Comparison of ENCODE assay signal across 9 cellular contexts in genomic region chr17:48055531-48056245, GRCh38. TPM values are rescaled to one million over a fixed set of nuclear protein-coding genes. Genes with fewer than 3 reads are reported as not detected.
A peak's percentile ranks its signal among the peaks of the same experiment; 100 is the strongest.
DNase-seq lines count a peak whose midpoint lies in the region; ATAC-seq, FAIRE-seq and TF ChIP-seq lines count a peak whose summit lies in the region.
"Had no signal": no experiment of that assay in that cellular context is flagged by ENCODE, and none has a peak within 500 bp of the region (broad histone marks: within the 10 kb centered on the region; RNA-seq: fewer than 3 reads in every experiment).

No MANE protein-coding gene starts in this region.

- peak; percentile 92 for FAIRE-seq in GM19239 (lab: Jason Lieb, UNC)

- peak overlapping the region; percentile 25 to 81 (median 53); a peak in 20 of 22 replicates for H3K27ac ChIP-seq in BLaER1 treated with 17β-estradiol and CSF1 and Interleukin-3, amounts not matched to agents 10 nM and 100 nM
- H3K27ac ChIP-seq: SJCRH30 had no signal

- no peak overlapping the region for H3K4me3 Mint-ChIP-seq in effector memory CD8-positive, alpha-beta T cell

- H3K9me3 ChIP-seq in BLaER1 treated with 17β-estradiol and CSF1 and Interleukin-3, amounts not matched to agents 10 nM and 100 nM (replicated peaks in 1 of 11): no peaks in the 10 kb centered on the region
- H3K9me3 ChIP-seq: SJCRH30 had no signal

- H3K36me3 ChIP-seq in BLaER1 treated with 17β-estradiol and CSF1 and Interleukin-3, amounts not matched to agents 10 nM and 100 nM: peaks cover 86 to 99% (median 96%) of the 10 kb centered on the region in 11 experiments

- H3K27me3 Mint-ChIP-seq in effector memory CD8-positive, alpha-beta T cell: no peaks in the 10 kb centered on the region

- DNase-seq in GM19239 (ENCODE audit: insufficient read length, low spot score) (no peak), skeletal muscle cell (ENCODE audit: low read depth) (peak; percentile 74), NCI-H524 treated with DMSO at 0.1 percent for 48 hours (lab: John Stamatoyannopoulos, UW) (no peak)
- no peak for DNase-seq in effector memory CD8-positive, alpha-beta T cell

- peak overlapping the region; percentile 47 to 61 for H3K27ac Mint-ChIP-seq in effector memory CD8-positive, alpha-beta T cell

- H4K20me1 ChIP-seq in BLaER1 treated with 17β-estradiol and CSF1 and Interleukin-3, amounts not matched to agents 10 nM and 100 nM: peaks cover 84 to 98% (median 97%) of the 10 kb centered on the region in 11 experiments

- H3K36me3 Mint-ChIP-seq in effector memory CD8-positive, alpha-beta T cell (ENCODE audit: insufficient read depth): peaks cover 36% of the 10 kb centered on the region

- peak overlapping the region in 4 of 10 experiments; percentile 13 to 32 (median 22); a peak in 5 of 20 replicates for H3K4me3 ChIP-seq in BLaER1 treated with 17β-estradiol and CSF1 and Interleukin-3, amounts not matched to agents 10 nM and 100 nM
- H3K4me3 ChIP-seq in skeletal muscle cell (ENCODE audit: low read depth, low read length): peak overlapping the region; percentile 46
- H3K4me3 ChIP-seq: SJCRH30 had no signal

- H3K27me3 ChIP-seq in BLaER1 treated with 17β-estradiol and CSF1 and Interleukin-3, amounts not matched to agents 10 nM and 100 nM: no peaks in the 10 kb centered on the region
- H3K27me3 ChIP-seq: SJCRH30 had no signal

- H3K4me1 Mint-ChIP-seq in effector memory CD8-positive, alpha-beta T cell (ENCODE audit: low read depth in 2 of 2): peaks cover 34 to 43% of the 10 kb centered on the region in 2 donors

- H3K9ac ChIP-seq in BLaER1 treated with 17β-estradiol and CSF1 and Interleukin-3, amounts not matched to agents 10 nM and 100 nM: peak overlapping the region in 10 of 11 experiments; percentile 10 to 76 (median 42); a peak in 14 of 22 replicates

- peaks cover 49 to 91% (median 56%) of the 10 kb centered on the region in 10 experiments for H3K4me1 ChIP-seq in BLaER1 treated with 17β-estradiol and CSF1 and Interleukin-3, amounts not matched to agents 10 nM and 100 nM

- peak overlapping the region; percentile 30 to 96 (median 62); a peak in 21 of 22 replicates for H3K4me2 ChIP-seq in BLaER1 treated with 17β-estradiol and CSF1 and Interleukin-3, amounts not matched to agents 10 nM and 100 nM

- ATAC-seq in effector memory CD8-positive, alpha-beta T cell (replicated peaks): no peak
- no peak for ATAC-seq in HG03139 (IDR thresholded peaks at IDR 0.05; ENCODE audit: unreplicated experiment)
- no peak for ATAC-seq in HG03039 (IDR thresholded peaks at IDR 0.05; ENCODE audit: unreplicated experiment)

- no peaks in the 10 kb centered on the region for H3K9me3 Mint-ChIP-seq in effector memory CD8-positive, alpha-beta T cell

TF ChIP-seq in PFSK-1, 5 proteins besides CTCF, POLR2A, EP300 and RAD21:
- TF ChIP-seq POLR2AphosphoS5 (IDR thresholded peaks at IDR 0.05; ENCODE audit: low read depth, low read length): peak; percentile 26; the same call in 1 of the 2 replicates
- no peak for TF ChIP-seq FOXP2 (optimal IDR thresholded peaks at IDR 0.05; ENCODE audit: borderline replicate concordance, extremely low read depth, extremely low read length, insufficient read depth)

RNA-seq across cellular contexts. Expression of gene NFE2L1, which starts 7.5 kb away (rescaled TPM):
- 352 TPM for polyA plus RNA-seq in PFSK-1 (2012; ENCODE audit: insufficient read length, low read depth)

RNA-seq across cellular contexts. Expression of gene COPZ2, which starts 18.1 kb away (rescaled TPM):
- polyA plus RNA-seq in PFSK-1 (2012; ENCODE audit: insufficient read length, low read depth): 1.1 TPM

RNA-seq across cellular contexts. Expression of gene CBX1, which starts 45.6 kb away (rescaled TPM):
- polyA plus RNA-seq in PFSK-1 (2012; ENCODE audit: insufficient read length, low read depth): 41.0 TPM

RNA-seq across cellular contexts. Expression of gene SNX11, which starts 51.9 kb away (rescaled TPM):
- 15.1 TPM for polyA plus RNA-seq in PFSK-1 (2012; ENCODE audit: insufficient read length, low read depth)
